Comparison of ENCODE assay signal across 1 cellular context in genomic region chr15:32898991-32899613, GRCh38.
TF ChIP-seq lines count a peak whose summit lies in the region.

No MANE protein-coding gene starts in this region.

TF ChIP-seq in HepG2, 621 proteins besides CTCF, POLR2A, EP300 and RAD21 (continued from another document):
- no peak for TF ChIP-seq UBTF (CRISPR knock-in tag; IDR thresholded peaks at IDR 0.05)
